Comparison of ENCODE assay signal across 20 cellular contexts in genomic region chr7:6218324-6218723, GRCh38.
"Had no signal": no experiment of that assay in that cellular context is flagged by ENCODE, and none has a peak within 500 bp of the region (broad histone marks: within the 10 kb centered on the region; RNA-seq: fewer than 3 reads in every experiment).

No MANE protein-coding gene starts in this region.

- DNase-seq: activated B cell treated with CpG ODN at 0.5 μM for 24 hours; activated CD4-positive, alpha-beta memory T cell treated with anti-CD3 and anti-CD28 coated beads, Interleukin-2, amount 10 ng/mL, durations not matched to agents 7 days and 5 days; activated CD4-positive, alpha-beta T cell treated with anti-CD3 and anti-CD28 coated beads for 4 hours; activated CD8-positive, alpha-beta memory T cell treated with anti-CD3 and anti-CD28 coated beads, Interleukin-2, amount 10 ng/mL, durations not matched to agents 7 days and 5 days; activated naive CD4-positive, alpha-beta T cell treated with Interleukin-2 at 50 U/mL for 16 hours; activated T-cell treated with anti-CD3 and anti-CD28 coated beads, Interleukin-2, amount 50 U/mL, for 1 hour; central memory CD4-positive, alpha-beta T cell; effector CD8-positive, alpha-beta T cell; hypothalamus; islet precursor cell; left colon; natural killer cell; stimulated activated CD4-positive, alpha-beta T cell treated with anti-CD3 and anti-CD28 coated beads, Interleukin-4, amount 100 ng/mL, for 24 hours had no signal

- H3K27ac ChIP-seq: parathyroid adenoma had no signal

- H3K4me1 Mint-ChIP-seq: brain had no signal

- H3K4me3 ChIP-seq: lung, smooth muscle cell had no signal

- H3K27me3 Mint-ChIP-seq: activated T-helper 17 cell treated with anti-CD3 and anti-CD28 coated beads, Interleukin-2, amount 50 U/mL, for 72 hours; brain had no signal

- H3K4me3 Mint-ChIP-seq: activated B cell treated with CpG ODN at 0.5 μM for 24 hours; activated CD4-positive, alpha-beta memory T cell treated with anti-CD3 and anti-CD28 coated beads, Interleukin-2, amount 10 ng/mL, durations not matched to agents 7 days and 5 days; activated CD8-positive, alpha-beta memory T cell treated with anti-CD3 and anti-CD28 coated beads, Interleukin-2, amount 10 ng/mL, durations not matched to agents 7 days and 5 days; activated T-helper 17 cell treated with anti-CD3 and anti-CD28 coated beads, Interleukin-2, amount 50 U/mL, for 72 hours; brain; natural killer cell; stimulated activated effector memory CD8-positive, alpha-beta T cell treated with anti-CD3 and anti-CD28 coated beads, Interleukin-12 subunit alpha, Interleukin-12 subunit beta, amount 100 ng/mL, for 72 hours had no signal

- H3K9me3 Mint-ChIP-seq: activated B cell treated with CpG ODN at 0.5 μM for 24 hours; activated CD4-positive, alpha-beta memory T cell treated with anti-CD3 and anti-CD28 coated beads, Interleukin-2, amount 10 ng/mL, durations not matched to agents 7 days and 5 days; activated T-helper 17 cell treated with anti-CD3 and anti-CD28 coated beads, Interleukin-2, amount 50 U/mL, for 72 hours; stimulated activated effector memory CD8-positive, alpha-beta T cell treated with anti-CD3 and anti-CD28 coated beads, Interleukin-12 subunit alpha, Interleukin-12 subunit beta, amount 100 ng/mL, for 72 hours had no signal

- ATAC-seq: activated CD8-positive, alpha-beta memory T cell treated with anti-CD3 and anti-CD28 coated beads, Interleukin-2, amount 10 ng/mL, durations not matched to agents 7 days and 5 days; activated T-helper 17 cell treated with anti-CD3 and anti-CD28 coated beads, Interleukin-2, amount 50 U/mL, for 72 hours; esophagus mucosa; left colon; natural killer cell; stimulated activated effector memory CD8-positive, alpha-beta T cell treated with anti-CD3 and anti-CD28 coated beads, Interleukin-12 subunit alpha, Interleukin-12 subunit beta, amount 100 ng/mL, for 72 hours had no signal

- H3K27ac Mint-ChIP-seq: activated B cell treated with CpG ODN at 0.5 μM for 24 hours; activated CD4-positive, alpha-beta memory T cell treated with anti-CD3 and anti-CD28 coated beads, Interleukin-2, amount 10 ng/mL, durations not matched to agents 7 days and 5 days; activated CD8-positive, alpha-beta memory T cell treated with anti-CD3 and anti-CD28 coated beads, Interleukin-2, amount 10 ng/mL, durations not matched to agents 7 days and 5 days; activated T-helper 17 cell treated with anti-CD3 and anti-CD28 coated beads, Interleukin-2, amount 50 U/mL, for 72 hours; stimulated activated effector memory CD8-positive, alpha-beta T cell treated with anti-CD3 and anti-CD28 coated beads, Interleukin-12 subunit alpha, Interleukin-12 subunit beta, amount 100 ng/mL, for 72 hours had no signal

- H3K36me3 Mint-ChIP-seq: activated CD8-positive, alpha-beta memory T cell treated with anti-CD3 and anti-CD28 coated beads, Interleukin-2, amount 10 ng/mL, durations not matched to agents 7 days and 5 days; natural killer cell had no signal

- H3K4me1 ChIP-seq: parathyroid adenoma had no signal
